In the genomic region with DNA sequence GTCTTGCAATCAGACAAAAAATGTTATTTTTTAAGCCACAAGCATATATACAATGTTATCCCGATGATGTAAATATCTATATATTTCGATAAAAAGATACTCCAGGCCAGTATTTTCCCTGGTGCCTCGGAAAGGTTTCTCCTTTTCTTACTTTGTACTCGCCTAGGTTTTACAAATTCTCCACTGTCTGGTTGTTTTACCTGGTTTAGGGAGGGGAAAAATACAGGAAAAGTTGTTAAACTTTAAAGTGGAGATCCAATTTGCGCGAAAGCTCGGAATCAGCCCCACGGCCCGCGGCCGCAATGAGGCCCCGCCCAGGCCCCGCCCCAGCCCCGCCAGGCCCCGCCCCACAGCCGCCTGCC, we compare ENCODE assay signal across 8 cellular contexts. TPM values are rescaled to one million over a fixed set of nuclear protein-coding genes. Genes with fewer than 3 reads are reported as not detected.
DNase-seq lines count a peak whose midpoint lies in the region; ATAC-seq and TF ChIP-seq lines count a peak whose summit lies in the region.

No MANE protein-coding gene starts in this region.

- H3K36me3 ChIP-seq in ascending aorta: no peaks in the 10 kb centered on the region
- H3K36me3 ChIP-seq in thoracic aorta: no peaks in the 10 kb centered on the region

- CTCF ChIA-PET in activated CD8-positive, alpha-beta memory T cell treated with anti-CD3 and anti-CD28 coated beads, Interleukin-2, amount 10 ng/mL, durations not matched to agents 7 days and 5 days (lab: Charles Lee): interaction anchor here (0.9 to 6.3 kb wide), 7 partner anchors 22 to 86 kb away, joined by 3 to 68 read pairs (median 9); no protein-coding TSS in a partner anchor

- H3K4me1 Mint-ChIP-seq in activated CD8-positive, alpha-beta memory T cell treated with anti-CD3 and anti-CD28 coated beads, Interleukin-2, amount 10 ng/mL, durations not matched to agents 7 days and 5 days: peaks cover 13% of the 10 kb centered on the region

- no peak for DNase-seq in activated CD8-positive, alpha-beta memory T cell treated with anti-CD3 and anti-CD28 coated beads, Interleukin-2, amount 10 ng/mL, durations not matched to agents 7 days and 5 days
- DNase-seq in activated CD8-positive, alpha-beta memory T cell treated with anti-CD3 and anti-CD28 coated beads for 24 hours: no peak
- no peak for DNase-seq in ascending aorta (ENCODE audit: low spot score in 2 of 2)
- no peak for DNase-seq in thoracic aorta (ENCODE audit: low spot score)
- DNase-seq in stimulated activated CD4-positive, alpha-beta T cell treated with anti-CD3 and anti-CD28 coated beads, Interleukin-2, amount 100 ng/mL, for 48 hours: no peak
- DNase-seq in DMS53 treated with DMSO at 0.1 percent for 48 hours (lab: John Stamatoyannopoulos, UW; ENCODE audit: unreplicated experiment): no peak

- H3K9me3 Mint-ChIP-seq in activated CD8-positive, alpha-beta memory T cell treated with anti-CD3 and anti-CD28 coated beads, Interleukin-2, amount 10 ng/mL, durations not matched to agents 7 days and 5 days (ENCODE audit: low read depth): no peaks in the 10 kb centered on the region

- no peaks in the 10 kb centered on the region for H3K27me3 ChIP-seq in ascending aorta
- no peaks in the 10 kb centered on the region for H3K27me3 ChIP-seq in layer of hippocampus (ENCODE audit: control insufficient read depth, insufficient read depth, low read length)
- no peaks in the 10 kb centered on the region for H3K27me3 ChIP-seq in thoracic aorta (replicated peaks; ENCODE audit: insufficient read depth)

- peak overlapping the region; percentile 82 to 83 for H3K27ac ChIP-seq in ascending aorta
- peak overlapping the region; percentile 40 for H3K27ac ChIP-seq in layer of hippocampus (ENCODE audit: low read depth, low read length)
- H3K27ac ChIP-seq in thoracic aorta: peak overlapping the region; percentile 78 to 83

- peak overlapping the region; percentile 72 for H3K4me3 Mint-ChIP-seq in activated CD8-positive, alpha-beta memory T cell treated with anti-CD3 and anti-CD28 coated beads, Interleukin-2, amount 10 ng/mL, durations not matched to agents 7 days and 5 days

- H3K36me3 Mint-ChIP-seq in activated CD8-positive, alpha-beta memory T cell treated with anti-CD3 and anti-CD28 coated beads, Interleukin-2, amount 10 ng/mL, durations not matched to agents 7 days and 5 days: no peaks in the 10 kb centered on the region

- TF ChIP-seq CTCF in ascending aorta (IDR thresholded peaks at IDR 0.05): no peak
- TF ChIP-seq CTCF in thoracic aorta (IDR thresholded peaks at IDR 0.05): no peak

- H3K27ac Mint-ChIP-seq in activated CD8-positive, alpha-beta memory T cell treated with anti-CD3 and anti-CD28 coated beads, Interleukin-2, amount 10 ng/mL, durations not matched to agents 7 days and 5 days: peak overlapping the region; percentile 80

- no peaks in the 10 kb centered on the region for H3K9me3 ChIP-seq in ascending aorta
- no peaks in the 10 kb centered on the region for H3K9me3 ChIP-seq in thoracic aorta

- peak overlapping the region; percentile 36 to 65 for H3K4me3 ChIP-seq in ascending aorta
- peak overlapping the region; percentile 69 for H3K4me3 ChIP-seq in thoracic aorta

- H3K4me1 ChIP-seq in ascending aorta (peaks cover 6 to 11% of the 10 kb centered on the region in 2 donors), thoracic aorta (ENCODE audit: control insufficient read depth in 1 of 2, low read depth in 2 of 2) (peaks cover 0 to 18% of the 10 kb centered on the region in 2 donors)

- intact Hi-C loops in ascending aorta (cut with DNase I): loop anchor here (1.0 kb wide), 2 partner anchors 22 to 28 kb away; no protein-coding TSS in a partner anchor

- no peak for ATAC-seq in activated CD8-positive, alpha-beta memory T cell treated with anti-CD3 and anti-CD28 coated beads, Interleukin-2, amount 10 ng/mL, durations not matched to agents 7 days and 5 days
- peak; percentile 1 for ATAC-seq in thoracic aorta (ENCODE audit: insufficient number of reproducible peaks, low FRiP score, low read depth)
- ATAC-seq in esophagus mucosa: no peak

- no peaks in the 10 kb centered on the region for H3K27me3 Mint-ChIP-seq in activated CD8-positive, alpha-beta memory T cell treated with anti-CD3 and anti-CD28 coated beads, Interleukin-2, amount 10 ng/mL, durations not matched to agents 7 days and 5 days

RNA-seq across cellular contexts. Expression of gene WNT7B, which starts 58.4 kb away (rescaled TPM):
- total RNA-seq in activated CD8-positive, alpha-beta memory T cell treated with anti-CD3 and anti-CD28 coated beads, Interleukin-2, amount 10 ng/mL, durations not matched to agents 7 days and 5 days: not detected
- total RNA-seq in ascending aorta: not detected
- not detected for total RNA-seq in thoracic aorta
- total RNA-seq in esophagus mucosa: 8.4 TPM
